Comparison of ENCODE assay signal across 8 cellular contexts in the genomic region with DNA sequence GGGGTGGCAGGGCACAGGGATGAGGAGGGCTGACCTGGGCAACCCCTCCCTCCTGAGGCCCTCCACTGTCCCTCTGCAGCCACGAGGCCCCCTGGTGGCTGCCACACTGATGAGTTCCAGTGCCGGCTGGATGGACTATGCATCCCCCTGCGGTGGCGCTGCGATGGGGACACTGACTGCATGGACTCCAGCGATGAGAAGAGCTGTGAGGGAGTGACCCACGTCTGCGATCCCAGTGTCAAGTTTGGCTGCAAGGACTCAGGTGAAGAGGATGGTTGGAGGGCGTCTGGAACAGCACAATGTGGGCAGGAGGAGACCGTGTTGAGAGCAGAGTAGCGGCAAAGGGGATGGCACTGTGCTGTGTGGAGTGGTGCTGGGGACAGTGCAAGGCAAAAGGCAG. TPM values are rescaled to one million over a fixed set of nuclear protein-coding genes. Genes with fewer than 3 reads are reported as not detected.
DNase-seq lines count a peak whose midpoint lies in the region; ATAC-seq and TF ChIP-seq lines count a peak whose summit lies in the region.

No MANE protein-coding gene starts in this region.

- H3K4me3 ChIP-seq in Panc1 (ENCODE audit: low read depth in 2 of 2, low read length in 2 of 2) (no peak overlapping the region), dorsolateral prefrontal cortex (no peak overlapping the region), osteoblast (ENCODE audit: insufficient read depth, low read length) (no peak overlapping the region)

- in situ Hi-C loops in Panc1 (cut with HindIII; ENCODE audit: low pct_unique_long_range_greater_than_20kb, low sequenced_read_pairs), result no loop called here

- TF ChIP-seq CTCF in Panc1 (IDR thresholded peaks at IDR 0.05), result peak; percentile 84
- peak in 52 of 56 donors; percentile 17 to 67 (median 44) for TF ChIP-seq CTCF in dorsolateral prefrontal cortex (IDR thresholded peaks at IDR 0.05 in 54 of 56, conservative IDR thresholded peaks at IDR 0.05 in 2 of 56; ENCODE audit: low read depth in 1 of 56, partially characterized antibody in 56 of 56)
- TF ChIP-seq CTCF in osteoblast (IDR thresholded peaks at IDR 0.05; ENCODE audit: extremely low read depth, low read depth, low read length), result peak; percentile 52

- POLR2A ChIA-PET in Panc1 (lab: Charles Lee), result no interaction called here

- H3K9me3 ChIP-seq in Panc1 (ENCODE audit: control insufficient read depth, insufficient read depth, low read depth, low read length) (no peaks in the 10 kb centered on the region), osteoblast (ENCODE audit: low read depth, low read length) (no peaks in the 10 kb centered on the region)

- CTCF ChIA-PET in Panc1 (lab: Charles Lee), result interaction anchor here (0.6 to 1.7 kb wide), 6 partner anchors 9 to 104 kb away, joined by 3 to 11 read pairs (median 4); no protein-coding TSS in a partner anchor

- H4K20me1 ChIP-seq in osteoblast (ENCODE audit: insufficient read depth, low read length), result peaks cover 52% of the 10 kb centered on the region

- peak; percentile 46 to 55 for ATAC-seq in activated CD4-positive, CD25-positive, alpha-beta regulatory T cell treated with anti-CD3 and anti-CD28 coated beads, Interleukin-2, amount 50 U/mL, for 24 hours
- ATAC-seq in Panc1 (peak; percentile 77), HG03108 (IDR thresholded peaks at IDR 0.05; ENCODE audit: unreplicated experiment) (no peak)

- BruUV-seq in Panc1 (replicated peaks; lab: Mats Ljungman, UMichigan), result no TSS peak

- H3K4me2 ChIP-seq in osteoblast (ENCODE audit: insufficient read depth, low read length), result no peak overlapping the region

- DNase-seq in activated CD4-positive, CD25-positive, alpha-beta regulatory T cell treated with anti-CD3 and anti-CD28 coated beads, Interleukin-2, amount 50 U/mL, for 72 hours, result no peak
- DNase-seq in Panc1 (ENCODE audit: low read depth, low spot score) (no peak), dorsolateral prefrontal cortex (no peak), osteoblast (ENCODE audit: insufficient read length, low spot score, missing footprints) (peak; percentile 92), T-helper 9 cell (no peak), NCI-H1694 (lab: John Stamatoyannopoulos, UW) (no peak)

- intact Hi-C loops in Panc1 (cut with micrococcal nuclease; ENCODE audit: unreplicated experiment) (no loop called here), dorsolateral prefrontal cortex (cut with DNase I) (no loop called here)

- H3K27me3 ChIP-seq in Panc1 (ENCODE audit: control insufficient read depth, insufficient read depth, low read length) (no peaks in the 10 kb centered on the region), dorsolateral prefrontal cortex (no peaks in the 10 kb centered on the region), osteoblast (ENCODE audit: insufficient read depth, low read length) (no peaks in the 10 kb centered on the region)

- no peak overlapping the region for H3K27ac ChIP-seq in Panc1 (ENCODE audit: low read length)
- H3K27ac ChIP-seq in dorsolateral prefrontal cortex, result peak overlapping the region in 38 of 59 donors; percentile 1 to 80 (median 60)
- no peak overlapping the region for H3K27ac ChIP-seq in osteoblast (ENCODE audit: low read depth, low read length)

- H3K4me1 ChIP-seq in Panc1 (ENCODE audit: control insufficient read depth, insufficient read depth, low read length) (no peaks in the 10 kb centered on the region), osteoblast (ENCODE audit: insufficient read depth, low read length) (peaks cover 10% of the 10 kb centered on the region)

- H3K79me2 ChIP-seq in osteoblast (ENCODE audit: insufficient read depth, low read length), result peaks cover 75% of the 10 kb centered on the region

- no peak overlapping the region for H2AFZ ChIP-seq in osteoblast (ENCODE audit: low read length)

- H3K36me3 ChIP-seq in Panc1 (ENCODE audit: control insufficient read depth, insufficient read depth, low read length), result no peaks in the 10 kb centered on the region
- H3K36me3 ChIP-seq in osteoblast (ENCODE audit: insufficient read depth, low read length), result peaks cover 88% of the 10 kb centered on the region

RNA-seq across cellular contexts. Expression of a gene that starts 25.7 kb away (rescaled TPM):
- total RNA-seq in Panc1 (2021; ENCODE audit: unreplicated experiment), result not detected
- not detected for polyA plus RNA-seq in Panc1 (2012; ENCODE audit: insufficient read length)
- total RNA-seq in dorsolateral prefrontal cortex, result under 1 TPM in 2 of 120 experiments, not detected in 118; 0.76 to 0.81 TPM
- total RNA-seq in osteoblast, result not detected in 2 replicates

RNA-seq across cellular contexts. Expression of a gene that starts 43.5 kb away (rescaled TPM):
- total RNA-seq in Panc1 (2021; ENCODE audit: unreplicated experiment) (2.1 TPM), dorsolateral prefrontal cortex (10 to 100 TPM in 3 of 120 experiments, 1 to 10 TPM in 113, under 1 TPM in 4; 0.56 to 14.0 (median 4.6) TPM), osteoblast (0.88 and 1.1 TPM in 2 replicates)
- polyA plus RNA-seq in Panc1 (2012; ENCODE audit: insufficient read length), result 2.1 TPM

RNA-seq across cellular contexts. Expression of a gene that starts 44.8 kb away (rescaled TPM):
- total RNA-seq in Panc1 (2021; ENCODE audit: unreplicated experiment) (9.0 TPM), dorsolateral prefrontal cortex (100 to 1,000 TPM; 152 to 428 (median 234) TPM), osteoblast (744 and 789 TPM in 2 replicates)
- 28.2 TPM for polyA plus RNA-seq in Panc1 (2012; ENCODE audit: insufficient read length)

RNA-seq across cellular contexts. Expression of a gene that starts 56.4 kb away (rescaled TPM):
- total RNA-seq in Panc1 (2021; ENCODE audit: unreplicated experiment) (67.1 TPM), dorsolateral prefrontal cortex (10 to 100 TPM; 16.2 to 50.9 (median 31.5) TPM), osteoblast (384 and 408 TPM in 2 replicates)
- polyA plus RNA-seq in Panc1 (2012; ENCODE audit: insufficient read length), result 117 TPM

Comparison
In these comparisons a context has a peak if more than half of its experiments do, and no peak if none do; other contexts are left out.
1. H3K27ac ChIP-seq: peak in dorsolateral prefrontal cortex (38 of 59); none in Panc1 (single experiment) and osteoblast (single experiment).
2. RNA of a gene that starts 44.8 kb away (total RNA-seq): 744 to 789 TPM in osteoblast and 152 to 428 TPM in dorsolateral prefrontal cortex; 9.0 TPM in Panc1 (single experiment); every median in the first group is over 10 times any median in the second.
3. Peak in every context shown above with its lines, with median percentiles within 50 percentile points of each other: CTCF ChIP-seq.